In genomic region chr1:90044346-90044745, GRCh38 we compare ENCODE assay signal across 28 cellular contexts.
"Had no signal": no experiment of that assay in that cellular context is flagged by ENCODE, and none has a peak within 500 bp of the region (broad histone marks: within the 10 kb centered on the region; RNA-seq: fewer than 3 reads in every experiment).

No MANE protein-coding gene starts in this region.

- H3K27ac ChIP-seq: ascending aorta, cardiac muscle cell, RWPE1 had no signal

- DNase-seq: activated CD4-positive, alpha-beta T cell treated with anti-CD3 and anti-CD28 coated beads for 36 hours; activated CD4-positive, alpha-beta T cell treated with anti-CD3 and anti-CD28 coated beads, Interleukin-2, amount 10 ng/mL, durations not matched to agents 7 days and 5 days; activated CD4-positive, alpha-beta T cell treated with anti-CD3 and anti-CD28 coated beads, Interleukin-2, amount 50 U/mL, for 48 hours; activated CD8-positive, alpha-beta T cell treated with anti-CD3 and anti-CD28 coated beads, Interleukin-2, amount 10 ng/mL, durations not matched to agents 7 days and 5 days; activated gamma-delta T cell; activated naive CD4-positive, alpha-beta T cell treated with Interleukin-2 at 50 U/mL for 16 hours; activated naive CD8-positive, alpha-beta T cell treated with anti-CD3 and anti-CD28 coated beads, Interleukin-2, amount 10 ng/mL, durations not matched to agents 7 days and 5 days; activated T-cell treated with anti-CD3 and anti-CD28 coated beads, Interleukin-2, amount 50 U/mL, for 24 hours; amygdala; Karpas-422; MG63; NCI-H1048; NCI-H1105 treated with DMSO at 0.1 percent for 48 hours; NCI-H1436; NCI-H1694; NCI-H1930; NCI-H2081 treated with DMSO at 0.1 percent for 48 hours; NCI-H226; NCI-H524 treated with DMSO at 0.1 percent for 48 hours; SIG-M5; SW 1271; T1000 had no signal

- ATAC-seq: activated CD4-positive, alpha-beta T cell treated with anti-CD3 and anti-CD28 coated beads for 36 hours; activated CD4-positive, CD25-positive, alpha-beta regulatory T cell treated with anti-CD3 and anti-CD28 coated beads, Interleukin-2, amount 50 U/mL, for 24 hours; activated CD8-positive, alpha-beta T cell treated with anti-CD3 and anti-CD28 coated beads, Interleukin-2, amount 10 ng/mL, durations not matched to agents 7 days and 5 days; Right ventricle myocardium inferior; WTC11 had no signal

- H3K4me1 ChIP-seq: ascending aorta had no signal

- H3K4me3 ChIP-seq: ascending aorta, cardiac muscle cell, MG63 had no signal

- H3K27me3 ChIP-seq: ascending aorta, cardiac muscle cell, MG63 had no signal

- H3K36me3 ChIP-seq: ascending aorta, cardiac muscle cell, MG63 had no signal

- H3K9me3 ChIP-seq: ascending aorta, MG63 had no signal
